In the genomic region with DNA sequence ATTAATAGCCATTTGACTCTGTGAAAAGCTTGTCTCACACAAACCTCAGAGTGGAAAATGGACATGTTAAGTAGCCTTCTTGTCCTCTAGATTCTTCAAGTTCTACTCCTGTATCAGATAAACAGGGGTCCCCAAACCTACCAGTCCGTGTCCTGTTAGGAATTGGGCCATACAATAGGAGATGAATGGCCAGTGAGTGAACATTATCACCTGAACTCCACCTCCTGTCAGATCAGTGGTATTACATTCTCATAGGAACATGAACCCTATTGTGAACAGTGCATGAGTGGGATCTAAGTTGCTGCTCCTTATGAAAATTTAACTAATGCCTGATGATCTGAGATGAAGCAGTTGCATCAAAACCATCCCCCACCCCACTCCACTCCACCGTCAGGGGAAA, we compare ENCODE assay signal across 9 cellular contexts.
A peak's percentile ranks its signal among the peaks of the same experiment; 100 is the strongest.
DNase-seq lines count a peak whose midpoint lies in the region; ATAC-seq and TF ChIP-seq lines count a peak whose summit lies in the region.
"Had no signal": no experiment of that assay in that cellular context is flagged by ENCODE, and none has a peak within 500 bp of the region (broad histone marks: within the 10 kb centered on the region; RNA-seq: fewer than 3 reads in every experiment).

No MANE protein-coding gene starts in this region.

- no peak overlapping the region for H3K27ac ChIP-seq in CD4-positive, alpha-beta T cell (ENCODE audit: low read depth, low read length)
- H3K27ac ChIP-seq in fibroblast of lung (ENCODE audit: insufficient read depth, low read length) (no peak overlapping the region), upper lobe of left lung (no peak overlapping the region), coronary artery (no peak overlapping the region)

- no peak for TF ChIP-seq POLR2A in NB4 (IDR thresholded peaks at IDR 0.05; ENCODE audit: extremely low read depth, insufficient read length)
- no peak for TF ChIP-seq POLR2A in upper lobe of left lung (IDR thresholded peaks at IDR 0.05)

- no peak overlapping the region for H3K27ac Mint-ChIP-seq in CD4-positive, alpha-beta T cell
- H3K27ac Mint-ChIP-seq: dendritic cell treated with granulocyte-macrophage colony-stimulating factor and Interleukin-4, amounts not matched to agents 40 ng/mL and 50 ng/mL, for 4 days had no signal

- ATAC-seq in CD4-positive, alpha-beta T cell (ENCODE audit: poor library complexity): no peak
- ATAC-seq in GM21360 (IDR thresholded peaks at IDR 0.05; ENCODE audit: unreplicated experiment): peak; percentile 73
- no peak for ATAC-seq in upper lobe of left lung (ENCODE audit: low FRiP score in 2 of 2)

- H3K36me3 Mint-ChIP-seq in CD4-positive, alpha-beta T cell (ENCODE audit: low read depth): no peaks in the 10 kb centered on the region

- no peaks in the 10 kb centered on the region for H3K27me3 ChIP-seq in CD4-positive, alpha-beta T cell (ENCODE audit: control insufficient read depth, insufficient read depth, low read length)
- H3K27me3 ChIP-seq in fibroblast of lung (ENCODE audit: control insufficient read depth, insufficient read depth, low read length) (no peaks in the 10 kb centered on the region), upper lobe of left lung (no peaks in the 10 kb centered on the region)

- H3K9me3 ChIP-seq in CD4-positive, alpha-beta T cell (ENCODE audit: control insufficient read depth, low read length): no peaks in the 10 kb centered on the region
- H3K9me3 ChIP-seq in fibroblast of lung (ENCODE audit: control insufficient read depth, insufficient read depth, low read depth, low read length) (no peaks in the 10 kb centered on the region), upper lobe of left lung (no peaks in the 10 kb centered on the region)

- POLR2A ChIA-PET in CD4-positive, alpha-beta T cell (lab: Charles Lee): interaction anchor here (0.7 kb wide), 1 partner anchor 902 kb away, joined by 3 read pairs; no protein-coding TSS in a partner anchor

- H3K4me3 ChIP-seq in NB4 (ENCODE audit: low read depth, low read length) (no peak overlapping the region), fibroblast of lung (replicated peaks in 1 of 4; ENCODE audit: control extremely low read depth in 1 of 4, insufficient read depth in 1 of 4, low read depth in 3 of 4, low read length in 4 of 4) (no peak overlapping the region), upper lobe of left lung (no peak overlapping the region), coronary artery (no peak overlapping the region)

- H3K9ac ChIP-seq in fibroblast of lung (ENCODE audit: insufficient read depth, low read length): no peak overlapping the region

- no peaks in the 10 kb centered on the region for H3K36me3 ChIP-seq in fibroblast of lung (ENCODE audit: control insufficient read depth, insufficient read depth, low read length)
- H3K36me3 ChIP-seq in upper lobe of left lung: no peaks in the 10 kb centered on the region

- H3K9me3 Mint-ChIP-seq in CD4-positive, alpha-beta T cell: no peaks in the 10 kb centered on the region

- 18 to 30% methylated on average over 2 of the region's 2 CpGs for WGBS in upper lobe of left lung, 2 donors

- no peak overlapping the region for H2AFZ ChIP-seq in fibroblast of lung (ENCODE audit: low read length)

- DNase-seq in CD4-positive, alpha-beta T cell: no peak
- DNase-seq in NB4 (ENCODE audit: low read depth): peak; percentile 24
- peak; percentile 24 to 25 for DNase-seq in fibroblast of lung (ENCODE audit: low read depth in 2 of 2)
- no peak for DNase-seq in upper lobe of left lung
- DNase-seq in activated T-cell treated with anti-CD3 and anti-CD28 coated beads, Interleukin-2, amount 50 U/mL, for 1 hour: no peak
- no peak for DNase-seq in coronary artery (ENCODE audit: low spot score)
- DNase-seq in COLO668 (lab: John Stamatoyannopoulos, UW; ENCODE audit: unreplicated experiment): no peak

- H3K4me2 ChIP-seq in fibroblast of lung (ENCODE audit: extremely low read depth, insufficient read depth, low read length): no peak overlapping the region

- peak; percentile 52 for TF ChIP-seq CTCF in CD4-positive, alpha-beta T cell (IDR thresholded peaks at IDR 0.05)
- TF ChIP-seq CTCF in NB4 (IDR thresholded peaks at IDR 0.05; ENCODE audit: low read depth, low read length) (peak; percentile 22), fibroblast of lung (conservative IDR thresholded peaks at IDR 0.05 in 1 of 2, IDR thresholded peaks at IDR 0.05 in 1 of 2; ENCODE audit: low read depth in 1 of 2, low read length in 2 of 2) (peak; percentile 26 to 46), upper lobe of left lung (IDR thresholded peaks at IDR 0.05) (peak in 4 of 6 experiments; percentile 23 to 41 (median 32)), coronary artery (IDR thresholded peaks at IDR 0.05) (no peak)

- H3K4me1 Mint-ChIP-seq in CD4-positive, alpha-beta T cell (ENCODE audit: low read depth): no peaks in the 10 kb centered on the region

- peaks cover 4% of the 10 kb centered on the region for H3K27me3 Mint-ChIP-seq in CD4-positive, alpha-beta T cell
- H3K27me3 Mint-ChIP-seq: dendritic cell treated with granulocyte-macrophage colony-stimulating factor and Interleukin-4, amounts not matched to agents 40 ng/mL and 50 ng/mL, for 4 days had no signal

- H3K4me3 Mint-ChIP-seq in CD4-positive, alpha-beta T cell: no peak overlapping the region
- H3K4me3 Mint-ChIP-seq: dendritic cell treated with granulocyte-macrophage colony-stimulating factor and Interleukin-4, amounts not matched to agents 40 ng/mL and 50 ng/mL, for 4 days had no signal

- H3K4me1 ChIP-seq in fibroblast of lung (ENCODE audit: control insufficient read depth, extremely low read depth, insufficient read depth, low read length) (no peaks in the 10 kb centered on the region), upper lobe of left lung (no peaks in the 10 kb centered on the region)

- no peak for TF ChIP-seq EP300 in upper lobe of left lung (IDR thresholded peaks at IDR 0.05)

- intact Hi-C loops in CD4-positive, alpha-beta T cell (cut with DNase I, micrococcal nuclease): no loop called here

- CTCF ChIA-PET in CD4-positive, alpha-beta T cell (lab: Charles Lee): no interaction called here

- H4K20me1 ChIP-seq in fibroblast of lung (ENCODE audit: control insufficient read depth, extremely low read depth, insufficient read depth, low read length): no peaks in the 10 kb centered on the region

- no peaks in the 10 kb centered on the region for H3K79me2 ChIP-seq in fibroblast of lung (ENCODE audit: control insufficient read depth, insufficient read depth, low read length)

Comparison
In these comparisons a context has a peak if more than half of its experiments do, and no peak if none do; other contexts are left out.
1. DNase-seq: peak in NB4 (single experiment) and fibroblast of lung (2 of 2); none in CD4-positive, alpha-beta T cell (0 of 10), upper lobe of left lung (0 of 2), activated T-cell treated with anti-CD3 and anti-CD28 coated beads, Interleukin-2, amount 50 U/mL, for 1 hour (single experiment), coronary artery (single experiment) and COLO668 (single experiment).